1 cellular context compared by ENCODE assay signal in genomic region chr2:38907743-38908562, GRCh38.
TF ChIP-seq lines count a peak whose summit lies in the region.

No MANE protein-coding gene starts in this region.

TF ChIP-seq in SK-N-SH, 30 proteins besides CTCF, POLR2A, EP300 and RAD21 (continued from another document):
- TF ChIP-seq MXI1 (IDR thresholded peaks at IDR 0.05; ENCODE audit: low read depth, low read length) (no peak), PBX3 (IDR thresholded peaks at IDR 0.05) (no peak)
